In the genomic region with DNA sequence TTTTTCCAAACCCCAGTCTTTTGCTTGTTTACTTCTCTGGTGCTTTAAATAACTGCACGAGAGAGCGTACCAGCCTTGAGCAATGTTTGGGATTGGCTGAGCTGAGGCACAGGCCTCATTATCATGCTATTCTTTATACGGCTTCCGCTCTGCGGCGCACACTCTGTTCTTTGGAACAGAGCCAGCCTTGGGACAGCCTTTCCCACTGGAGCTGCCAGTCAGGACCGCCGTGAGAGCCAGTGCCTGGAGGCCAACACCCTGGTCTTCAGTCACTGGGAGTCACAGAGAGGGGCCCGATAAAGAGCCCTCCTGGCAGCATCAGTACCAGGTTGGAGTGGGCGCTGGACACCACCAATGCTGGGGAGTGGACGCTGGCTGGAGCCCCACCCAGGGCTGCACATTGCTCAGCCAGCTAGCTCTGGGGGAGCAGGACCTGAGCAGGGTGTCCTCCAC, we compare ENCODE assay signal across 10 cellular contexts.
DNase-seq lines count a peak whose midpoint lies in the region; ATAC-seq and TF ChIP-seq lines count a peak whose summit lies in the region.
"Had no signal": no experiment of that assay in that cellular context is flagged by ENCODE, and none has a peak within 500 bp of the region (broad histone marks: within the 10 kb centered on the region; RNA-seq: fewer than 3 reads in every experiment).

No MANE protein-coding gene starts in this region.

- POLR2A ChIA-PET in A673 (lab: Charles Lee; ENCODE audit: low non-redundant PET): no interaction called here

- CTCF ChIA-PET in A673 (lab: Charles Lee): no interaction called here

- no peaks in the 10 kb centered on the region for H3K27me3 ChIP-seq in A673 (replicated peaks; ENCODE audit: insufficient read depth, low read depth, low read length, poor library complexity)
- no peaks in the 10 kb centered on the region for H3K27me3 ChIP-seq in muscle layer of duodenum (ENCODE audit: low read depth, low read length)

- DNase-seq in A673 (ENCODE audit: low spot score): peak; percentile 91
- peak; percentile 55 for DNase-seq in NCI-H510A treated with DMSO at 0.1 percent for 48 hours (lab: John Stamatoyannopoulos, UW)
- no peak for DNase-seq in GM13976 (ENCODE audit: low spot score)
- DNase-seq in GDM1 (lab: John Stamatoyannopoulos, UW): no peak
- no peak for DNase-seq in activated CD4-positive, CD25-positive, alpha-beta regulatory T cell treated with anti-CD3 and anti-CD28 coated beads, Interleukin-2, amount 50 U/mL, for 72 hours
- DNase-seq: CD4-positive, CD25-positive, alpha-beta regulatory T cell; MM.1S had no signal

- ATAC-seq in esophagus mucosa (peak; percentile 52), GM19455 (IDR thresholded peaks at IDR 0.05; ENCODE audit: unreplicated experiment) (no peak)

- H3K36me3 ChIP-seq in A673 (ENCODE audit: insufficient read depth, low read length, poor library complexity, severe bottlenecking): peaks cover 2% of the 10 kb centered on the region
- peaks cover 0 to 22% of the 10 kb centered on the region in 2 donors for H3K36me3 ChIP-seq in muscle layer of duodenum (ENCODE audit: control insufficient read depth in 1 of 2, insufficient read depth in 2 of 2, low read length in 2 of 2)

- intact Hi-C loops in A673 (cut with micrococcal nuclease; ENCODE audit: unreplicated experiment): loop anchor here (10.0 kb wide), 1 partner anchor 59 kb away; no protein-coding TSS in a partner anchor

- H3K9me3 ChIP-seq in A673 (ENCODE audit: low read depth, low read length, poor library complexity, severe bottlenecking) (no peaks in the 10 kb centered on the region), muscle layer of duodenum (ENCODE audit: control insufficient read depth in 1 of 2, low read length in 2 of 2) (no peaks in the 10 kb centered on the region)

- in situ Hi-C loops in GM13976 (cut with MboI; ENCODE audit: low sequenced_read_pairs, unreplicated experiment): no loop called here

- no peak overlapping the region for H3K4me3 ChIP-seq in A673 (ENCODE audit: low read depth, low read length, poor library complexity, severe bottlenecking)
- no peak overlapping the region for H3K4me3 ChIP-seq in muscle layer of duodenum (ENCODE audit: low read depth in 1 of 2, low read length in 2 of 2)

- BruUV-seq in A673 (replicated peaks; lab: Mats Ljungman, UMichigan): no TSS peak

- H3K27ac ChIP-seq in A673 (ENCODE audit: low read depth, low read length, poor library complexity, severe bottlenecking) (no peak overlapping the region), muscle layer of duodenum (ENCODE audit: low read length) (peak overlapping the region; percentile 74)

- H3K4me1 ChIP-seq in A673 (ENCODE audit: insufficient read depth, low read length, poor library complexity, severe bottlenecking) (peaks cover 14% of the 10 kb centered on the region), muscle layer of duodenum (ENCODE audit: control insufficient read depth in 1 of 2, insufficient read depth in 2 of 2, low read length in 2 of 2) (peaks cover 0 to 16% of the 10 kb centered on the region in 2 donors)

- TF ChIP-seq CTCF in A673 (conservative IDR thresholded peaks at IDR 0.05; ENCODE audit: low read depth, low read length): no peak
- no peak for TF ChIP-seq CTCF in GM13976 (IDR thresholded peaks at IDR 0.05; ENCODE audit: borderline replicate concordance, control extremely low read depth, extremely low read depth, insufficient read depth, missing control alignments)

Comparison
In these comparisons a context has a peak if more than half of its experiments do, and no peak if none do; other contexts are left out.
1. DNase-seq: peak in A673 (single experiment) and NCI-H510A treated with DMSO at 0.1 percent for 48 hours (single experiment); none in GM13976 (single experiment), GDM1 (single experiment) and activated CD4-positive, CD25-positive, alpha-beta regulatory T cell treated with anti-CD3 and anti-CD28 coated beads, Interleukin-2, amount 50 U/mL, for 72 hours (single experiment).